Comparison of ENCODE assay signal across 1 cellular context in the genomic region with DNA sequence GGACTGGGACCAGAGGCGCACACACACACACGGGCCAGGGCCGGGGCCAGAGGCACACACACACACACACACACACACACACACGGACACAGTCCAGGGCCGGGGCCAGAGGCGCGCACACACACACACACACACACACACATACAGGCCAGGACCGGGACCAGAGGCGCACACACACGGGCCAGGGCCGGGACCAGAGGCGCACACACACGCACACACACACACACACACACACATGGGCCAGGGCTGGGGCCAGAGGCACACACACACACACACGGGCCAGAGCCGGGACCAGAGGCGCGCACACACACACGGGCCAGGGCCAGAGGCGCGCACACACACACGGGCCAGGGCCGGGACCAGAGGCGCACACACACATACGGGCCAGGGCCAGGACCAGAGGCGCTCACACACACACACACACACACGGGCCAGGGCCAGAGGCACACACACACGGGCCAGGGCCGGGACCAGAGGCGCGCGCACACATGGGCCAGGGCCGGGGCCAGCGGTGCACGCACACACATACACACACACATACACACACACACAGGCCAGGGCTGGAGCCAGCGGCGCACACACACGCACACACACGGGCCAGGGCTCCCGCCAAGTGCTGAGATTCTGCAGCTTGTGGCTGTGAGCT.
A peak's percentile ranks its signal among the peaks of the same experiment; 100 is the strongest.
TF ChIP-seq lines count a peak whose summit lies in the region.

No MANE protein-coding gene starts in this region.

TF ChIP-seq in GM12878, 131 proteins besides CTCF, POLR2A, EP300 and RAD21 (continued from another document):
- TF ChIP-seq, protein P1, sequence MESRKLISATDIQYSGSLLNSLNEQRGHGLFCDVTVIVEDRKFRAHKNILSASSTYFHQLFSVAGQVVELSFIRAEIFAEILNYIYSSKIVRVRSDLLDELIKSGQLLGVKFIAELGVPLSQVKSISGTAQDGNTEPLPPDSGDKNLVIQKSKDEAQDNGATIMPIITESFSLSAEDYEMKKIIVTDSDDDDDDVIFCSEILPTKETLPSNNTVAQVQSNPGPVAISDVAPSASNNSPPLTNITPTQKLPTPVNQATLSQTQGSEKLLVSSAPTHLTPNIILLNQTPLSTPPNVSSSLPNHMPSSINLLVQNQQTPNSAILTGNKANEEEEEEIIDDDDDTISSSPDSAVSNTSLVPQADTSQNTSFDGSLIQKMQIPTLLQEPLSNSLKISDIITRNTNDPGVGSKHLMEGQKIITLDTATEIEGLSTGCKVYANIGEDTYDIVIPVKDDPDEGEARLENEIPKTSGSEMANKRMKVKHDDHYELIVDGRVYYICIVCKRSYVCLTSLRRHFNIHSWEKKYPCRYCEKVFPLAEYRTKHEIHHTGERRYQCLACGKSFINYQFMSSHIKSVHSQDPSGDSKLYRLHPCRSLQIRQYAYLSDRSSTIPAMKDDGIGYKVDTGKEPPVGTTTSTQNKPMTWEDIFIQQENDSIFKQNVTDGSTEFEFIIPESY (IDR thresholded peaks at IDR 0.05): peak; percentile 98
- peak; percentile 63; the same call in 1 of the 2 replicates for TF ChIP-seq TCF3 (IDR thresholded peaks at IDR 0.05; ENCODE audit: borderline replicate concordance, insufficient read depth, low read depth, low read length)
